1 cellular context compared by ENCODE assay signal in the genomic region with DNA sequence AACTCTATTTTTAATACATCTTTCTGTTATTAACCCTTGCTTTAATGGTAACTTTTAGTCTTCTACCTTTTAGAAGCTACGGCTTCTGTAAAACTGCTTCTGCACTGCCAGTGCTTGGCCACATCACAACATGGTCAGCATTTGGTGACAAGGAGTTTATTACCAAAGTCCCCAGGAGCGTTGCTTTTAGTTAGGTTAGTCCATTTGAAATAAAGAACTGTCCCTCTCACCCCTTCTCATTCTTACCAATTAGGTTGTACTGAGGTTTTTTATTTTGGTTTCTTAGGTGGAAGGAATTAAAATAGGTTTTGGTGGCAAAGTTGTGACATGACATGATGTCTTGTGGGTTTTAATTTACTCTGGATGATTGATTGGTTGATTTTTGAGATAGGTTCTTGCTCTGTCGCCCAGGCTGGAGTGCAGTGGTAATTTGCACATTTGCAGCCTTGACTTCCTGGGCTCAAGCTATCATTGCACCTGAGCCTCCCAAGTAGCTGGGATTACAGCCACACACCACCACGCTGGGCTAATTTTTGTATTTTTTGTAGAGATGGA.
A peak's percentile ranks its signal among the peaks of the same experiment; 100 is the strongest.
TF ChIP-seq lines count a peak whose summit lies in the region.

No MANE protein-coding gene starts in this region.

TF ChIP-seq in K562, 482 proteins besides CTCF, POLR2A, EP300 and RAD21 (continued from another document):
- TF ChIP-seq, protein P1, sequence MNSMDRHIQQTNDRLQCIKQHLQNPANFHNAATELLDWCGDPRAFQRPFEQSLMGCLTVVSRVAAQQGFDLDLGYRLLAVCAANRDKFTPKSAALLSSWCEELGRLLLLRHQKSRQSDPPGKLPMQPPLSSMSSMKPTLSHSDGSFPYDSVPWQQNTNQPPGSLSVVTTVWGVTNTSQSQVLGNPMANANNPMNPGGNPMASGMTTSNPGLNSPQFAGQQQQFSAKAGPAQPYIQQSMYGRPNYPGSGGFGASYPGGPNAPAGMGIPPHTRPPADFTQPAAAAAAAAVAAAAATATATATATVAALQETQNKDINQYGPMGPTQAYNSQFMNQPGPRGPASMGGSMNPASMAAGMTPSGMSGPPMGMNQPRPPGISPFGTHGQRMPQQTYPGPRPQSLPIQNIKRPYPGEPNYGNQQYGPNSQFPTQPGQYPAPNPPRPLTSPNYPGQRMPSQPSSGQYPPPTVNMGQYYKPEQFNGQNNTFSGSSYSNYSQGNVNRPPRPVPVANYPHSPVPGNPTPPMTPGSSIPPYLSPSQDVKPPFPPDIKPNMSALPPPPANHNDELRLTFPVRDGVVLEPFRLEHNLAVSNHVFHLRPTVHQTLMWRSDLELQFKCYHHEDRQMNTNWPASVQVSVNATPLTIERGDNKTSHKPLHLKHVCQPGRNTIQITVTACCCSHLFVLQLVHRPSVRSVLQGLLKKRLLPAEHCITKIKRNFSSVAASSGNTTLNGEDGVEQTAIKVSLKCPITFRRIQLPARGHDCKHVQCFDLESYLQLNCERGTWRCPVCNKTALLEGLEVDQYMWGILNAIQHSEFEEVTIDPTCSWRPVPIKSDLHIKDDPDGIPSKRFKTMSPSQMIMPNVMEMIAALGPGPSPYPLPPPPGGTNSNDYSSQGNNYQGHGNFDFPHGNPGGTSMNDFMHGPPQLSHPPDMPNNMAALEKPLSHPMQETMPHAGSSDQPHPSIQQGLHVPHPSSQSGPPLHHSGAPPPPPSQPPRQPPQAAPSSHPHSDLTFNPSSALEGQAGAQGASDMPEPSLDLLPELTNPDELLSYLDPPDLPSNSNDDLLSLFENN (IDR thresholded peaks at IDR 0.05; ENCODE audit: low read depth in 2 of 2, low read length in 2 of 2) = no peak
- TF ChIP-seq DPF2 (IDR thresholded peaks at IDR 0.05) (no peak), BRF1 (IDR thresholded peaks at IDR 0.05; ENCODE audit: borderline replicate concordance, extremely low read depth, insufficient read length) (no peak), FOS (IDR thresholded peaks at IDR 0.05; ENCODE audit: extremely low read depth, insufficient read length) (no peak), ZNF589 (CRISPR knock-in tag; IDR thresholded peaks at IDR 0.05; ENCODE audit: low read depth) (peak; percentile 59; the same call in 1 of the 2 replicates), ZNF408 (CRISPR knock-in tag; IDR thresholded peaks at IDR 0.05; ENCODE audit: low read depth) (no peak), RFX5 (IDR thresholded peaks at IDR 0.05; ENCODE audit: low read depth, low read length) (no peak), FOXK2 (conservative IDR thresholded peaks at IDR 0.05 in 1 of 2, IDR thresholded peaks at IDR 0.05 in 1 of 2; ENCODE audit: low read depth in 2 of 2) (no peak), RBM22 (IDR thresholded peaks at IDR 0.05; ENCODE audit: low read depth, low read length, poor library complexity, severe bottlenecking) (no peak), PURB (CRISPR knock-in tag; IDR thresholded peaks at IDR 0.05; ENCODE audit: low read depth) (no peak), RBBP5 (IDR thresholded peaks at IDR 0.05; ENCODE audit: borderline replicate concordance, insufficient read depth, low read length, poor library complexity, severe bottlenecking) (no peak), MIER1 (IDR thresholded peaks at IDR 0.05; ENCODE audit: low read depth) (no peak), ZNF354B (CRISPR knock-in tag; IDR thresholded peaks at IDR 0.05) (no peak), U2AF2 (optimal IDR thresholded peaks at IDR 0.05; ENCODE audit: low read depth, low read length) (no peak), HOXB6 (CRISPR knock-in tag; IDR thresholded peaks at IDR 0.05; ENCODE audit: borderline replicate concordance) (no peak), SRSF1 (IDR thresholded peaks at IDR 0.05; ENCODE audit: low read depth, low read length) (no peak), ZNF146 (CRISPR knock-in tag; IDR thresholded peaks at IDR 0.05; ENCODE audit: unreplicated experiment) (no peak), TEAD1 (CRISPR knock-in tag; IDR thresholded peaks at IDR 0.05) (no peak), KLF1 (tag; IDR thresholded peaks at IDR 0.05) (no peak), YY1 (IDR thresholded peaks at IDR 0.05; ENCODE audit: borderline replicate concordance in 1 of 3, control insufficient read depth in 1 of 3, extremely low read depth in 1 of 3, insufficient read depth in 3 of 3, insufficient read length in 1 of 3, insufficient replicate concordance in 2 of 3, low read depth in 1 of 3, low read length in 2 of 3) (no peak), ZNF23 (CRISPR knock-in tag; IDR thresholded peaks at IDR 0.05) (no peak)
- TF ChIP-seq, protein P2, sequence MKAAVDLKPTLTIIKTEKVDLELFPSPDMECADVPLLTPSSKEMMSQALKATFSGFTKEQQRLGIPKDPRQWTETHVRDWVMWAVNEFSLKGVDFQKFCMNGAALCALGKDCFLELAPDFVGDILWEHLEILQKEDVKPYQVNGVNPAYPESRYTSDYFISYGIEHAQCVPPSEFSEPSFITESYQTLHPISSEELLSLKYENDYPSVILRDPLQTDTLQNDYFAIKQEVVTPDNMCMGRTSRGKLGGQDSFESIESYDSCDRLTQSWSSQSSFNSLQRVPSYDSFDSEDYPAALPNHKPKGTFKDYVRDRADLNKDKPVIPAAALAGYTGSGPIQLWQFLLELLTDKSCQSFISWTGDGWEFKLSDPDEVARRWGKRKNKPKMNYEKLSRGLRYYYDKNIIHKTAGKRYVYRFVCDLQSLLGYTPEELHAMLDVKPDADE (conservative IDR thresholded peaks at IDR 0.05; ENCODE audit: control insufficient read depth, low read depth, low read length) = no peak
- TF ChIP-seq, protein P3, sequence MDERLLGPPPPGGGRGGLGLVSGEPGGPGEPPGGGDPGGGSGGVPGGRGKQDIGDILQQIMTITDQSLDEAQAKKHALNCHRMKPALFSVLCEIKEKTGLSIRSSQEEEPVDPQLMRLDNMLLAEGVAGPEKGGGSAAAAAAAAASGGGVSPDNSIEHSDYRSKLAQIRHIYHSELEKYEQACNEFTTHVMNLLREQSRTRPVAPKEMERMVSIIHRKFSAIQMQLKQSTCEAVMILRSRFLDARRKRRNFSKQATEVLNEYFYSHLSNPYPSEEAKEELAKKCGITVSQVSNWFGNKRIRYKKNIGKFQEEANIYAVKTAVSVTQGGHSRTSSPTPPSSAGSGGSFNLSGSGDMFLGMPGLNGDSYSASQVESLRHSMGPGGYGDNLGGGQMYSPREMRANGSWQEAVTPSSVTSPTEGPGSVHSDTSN (CRISPR knock-in tag; IDR thresholded peaks at IDR 0.05; ENCODE audit: low read depth) = no peak
- TF ChIP-seq, protein P3 (tag; conservative IDR thresholded peaks at IDR 0.05; ENCODE audit: low read depth) = peak; percentile 85
- TF ChIP-seq, protein P4, sequence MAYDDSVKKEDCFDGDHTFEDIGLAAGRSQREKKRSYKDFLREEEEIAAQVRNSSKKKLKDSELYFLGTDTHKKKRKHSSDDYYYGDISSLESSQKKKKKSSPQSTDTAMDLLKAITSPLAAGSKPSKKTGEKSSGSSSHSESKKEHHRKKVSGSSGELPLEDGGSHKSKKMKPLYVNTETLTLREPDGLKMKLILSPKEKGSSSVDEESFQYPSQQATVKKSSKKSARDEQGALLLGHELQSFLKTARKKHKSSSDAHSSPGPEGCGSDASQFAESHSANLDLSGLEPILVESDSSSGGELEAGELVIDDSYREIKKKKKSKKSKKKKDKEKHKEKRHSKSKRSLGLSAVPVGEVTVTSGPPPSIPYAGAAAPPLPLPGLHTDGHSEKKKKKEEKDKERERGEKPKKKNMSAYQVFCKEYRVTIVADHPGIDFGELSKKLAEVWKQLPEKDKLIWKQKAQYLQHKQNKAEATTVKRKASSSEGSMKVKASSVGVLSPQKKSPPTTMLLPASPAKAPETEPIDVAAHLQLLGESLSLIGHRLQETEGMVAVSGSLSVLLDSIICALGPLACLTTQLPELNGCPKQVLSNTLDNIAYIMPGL (CRISPR knock-in tag; IDR thresholded peaks at IDR 0.05) = 0 out of 2 replicates have a peak, but pooled peaks have one; percentile 9
- TF ChIP-seq, protein P5, sequence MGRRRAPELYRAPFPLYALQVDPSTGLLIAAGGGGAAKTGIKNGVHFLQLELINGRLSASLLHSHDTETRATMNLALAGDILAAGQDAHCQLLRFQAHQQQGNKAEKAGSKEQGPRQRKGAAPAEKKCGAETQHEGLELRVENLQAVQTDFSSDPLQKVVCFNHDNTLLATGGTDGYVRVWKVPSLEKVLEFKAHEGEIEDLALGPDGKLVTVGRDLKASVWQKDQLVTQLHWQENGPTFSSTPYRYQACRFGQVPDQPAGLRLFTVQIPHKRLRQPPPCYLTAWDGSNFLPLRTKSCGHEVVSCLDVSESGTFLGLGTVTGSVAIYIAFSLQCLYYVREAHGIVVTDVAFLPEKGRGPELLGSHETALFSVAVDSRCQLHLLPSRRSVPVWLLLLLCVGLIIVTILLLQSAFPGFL (CRISPR knock-in tag; IDR thresholded peaks at IDR 0.05) = no peak
